Comparison of ENCODE assay signal across 1 cellular context in genomic region chr14:31993521-31993941, GRCh38.
TF ChIP-seq lines count a peak whose summit lies in the region.

No MANE protein-coding gene starts in this region.

TF ChIP-seq in A549, 52 proteins besides CTCF, POLR2A, EP300 and RAD21 (continued from another document):
- TF ChIP-seq, protein P1, sequence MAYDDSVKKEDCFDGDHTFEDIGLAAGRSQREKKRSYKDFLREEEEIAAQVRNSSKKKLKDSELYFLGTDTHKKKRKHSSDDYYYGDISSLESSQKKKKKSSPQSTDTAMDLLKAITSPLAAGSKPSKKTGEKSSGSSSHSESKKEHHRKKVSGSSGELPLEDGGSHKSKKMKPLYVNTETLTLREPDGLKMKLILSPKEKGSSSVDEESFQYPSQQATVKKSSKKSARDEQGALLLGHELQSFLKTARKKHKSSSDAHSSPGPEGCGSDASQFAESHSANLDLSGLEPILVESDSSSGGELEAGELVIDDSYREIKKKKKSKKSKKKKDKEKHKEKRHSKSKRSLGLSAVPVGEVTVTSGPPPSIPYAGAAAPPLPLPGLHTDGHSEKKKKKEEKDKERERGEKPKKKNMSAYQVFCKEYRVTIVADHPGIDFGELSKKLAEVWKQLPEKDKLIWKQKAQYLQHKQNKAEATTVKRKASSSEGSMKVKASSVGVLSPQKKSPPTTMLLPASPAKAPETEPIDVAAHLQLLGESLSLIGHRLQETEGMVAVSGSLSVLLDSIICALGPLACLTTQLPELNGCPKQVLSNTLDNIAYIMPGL (CRISPR knock-in tag; IDR thresholded peaks at IDR 0.05; ENCODE audit: borderline replicate concordance) = no peak
- TF ChIP-seq, protein P2, sequence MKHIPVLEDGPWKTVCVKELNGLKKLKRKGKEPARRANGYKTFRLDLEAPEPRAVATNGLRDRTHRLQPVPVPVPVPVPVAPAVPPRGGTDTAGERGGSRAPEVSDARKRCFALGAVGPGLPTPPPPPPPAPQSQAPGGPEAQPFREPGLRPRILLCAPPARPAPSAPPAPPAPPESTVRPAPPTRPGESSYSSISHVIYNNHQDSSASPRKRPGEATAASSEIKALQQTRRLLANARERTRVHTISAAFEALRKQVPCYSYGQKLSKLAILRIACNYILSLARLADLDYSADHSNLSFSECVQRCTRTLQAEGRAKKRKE (CRISPR knock-in tag; IDR thresholded peaks at IDR 0.05; ENCODE audit: low read depth) = no peak
- TF ChIP-seq ZSCAN20 (CRISPR knock-in tag; IDR thresholded peaks at IDR 0.05) = no peak
- TF ChIP-seq CEBPB (IDR thresholded peaks at IDR 0.05) = no peak
- TF ChIP-seq, protein P3, sequence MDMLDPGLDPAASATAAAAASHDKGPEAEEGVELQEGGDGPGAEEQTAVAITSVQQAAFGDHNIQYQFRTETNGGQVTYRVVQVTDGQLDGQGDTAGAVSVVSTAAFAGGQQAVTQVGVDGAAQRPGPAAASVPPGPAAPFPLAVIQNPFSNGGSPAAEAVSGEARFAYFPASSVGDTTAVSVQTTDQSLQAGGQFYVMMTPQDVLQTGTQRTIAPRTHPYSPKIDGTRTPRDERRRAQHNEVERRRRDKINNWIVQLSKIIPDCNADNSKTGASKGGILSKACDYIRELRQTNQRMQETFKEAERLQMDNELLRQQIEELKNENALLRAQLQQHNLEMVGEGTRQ (IDR thresholded peaks at IDR 0.05) = no peak
TF ChIP-seq in A549: peak in this region for 0.
